Comparison of ENCODE assay signal across 8 cellular contexts in genomic region chr16:30351586-30352419, GRCh38. TPM values are rescaled to one million over a fixed set of nuclear protein-coding genes. Genes with fewer than 3 reads are reported as not detected.
DNase-seq lines count a peak whose midpoint lies in the region; ATAC-seq and TF ChIP-seq lines count a peak whose summit lies in the region.

No MANE protein-coding gene starts in this region.

- H3K36me3 ChIP-seq in sigmoid colon (peaks cover 0 to 40% (median 14%) of the 10 kb centered on the region in 4 donors), GM23338 (ENCODE audit: insufficient read depth) (peaks cover 7% of the 10 kb centered on the region; the same call in 1 of the 2 replicates)

- H3K27me3 ChIP-seq in sigmoid colon (no peaks in the 10 kb centered on the region), GM23338 (ENCODE audit: insufficient read depth) (no peaks in the 10 kb centered on the region)

- peaks cover 35% of the 10 kb centered on the region for H3K4me1 Mint-ChIP-seq in activated T-helper 2 cell treated with anti-CD3 and anti-CD28 coated beads, Interferon-gamma antibody, Interleukin-2, Interleukin-4, amounts not matched to agents 10 μg/mL and 5 μg/mL and 100 μg/mL, durations not matched to agents 14 hours and 24 hours and 36 hours (ENCODE audit: low read depth)
- H3K4me1 Mint-ChIP-seq in GM23338: peaks cover 12% of the 10 kb centered on the region

- peaks cover 0 to 53% (median 49%) of the 10 kb centered on the region in 4 donors for H3K4me1 ChIP-seq in sigmoid colon
- H3K4me1 ChIP-seq in GM23338 (ENCODE audit: insufficient read depth): peaks cover 3% of the 10 kb centered on the region; the same call in 1 of the 2 replicates

- H3K9me2 ChIP-seq in GM23338 (ENCODE audit: insufficient read depth): no peaks in the 10 kb centered on the region

- no peak overlapping the region for H2AFZ ChIP-seq in GM23338

- TF ChIP-seq POLR2A in sigmoid colon (IDR thresholded peaks at IDR 0.05): no peak

- H4K20me1 ChIP-seq in GM23338 (replicated peaks; ENCODE audit: insufficient read depth): no peaks in the 10 kb centered on the region

- TF ChIP-seq CTCF in sigmoid colon (IDR thresholded peaks at IDR 0.05) (no peak), GM23338 (conservative IDR thresholded peaks at IDR 0.05; ENCODE audit: low read depth in 2 of 2) (no peak)

- peaks cover 59% of the 10 kb centered on the region for H3K36me3 Mint-ChIP-seq in activated T-helper 2 cell treated with anti-CD3 and anti-CD28 coated beads, Interferon-gamma antibody, Interleukin-2, Interleukin-4, amounts not matched to agents 10 μg/mL and 5 μg/mL and 100 μg/mL, durations not matched to agents 14 hours and 24 hours and 36 hours (ENCODE audit: low read depth)
- H3K36me3 Mint-ChIP-seq in GM23338 (ENCODE audit: low read depth): peaks cover 53% of the 10 kb centered on the region

- H3K9me3 Mint-ChIP-seq in activated T-helper 2 cell treated with anti-CD3 and anti-CD28 coated beads, Interferon-gamma antibody, Interleukin-2, Interleukin-4, amounts not matched to agents 10 μg/mL and 5 μg/mL and 100 μg/mL, durations not matched to agents 14 hours and 24 hours and 36 hours: no peaks in the 10 kb centered on the region
- peaks cover 4% of the 10 kb centered on the region; the same call in 2 of the 3 replicates for H3K9me3 Mint-ChIP-seq in GM23338

- peak overlapping the region; percentile 23 for H3K4me3 Mint-ChIP-seq in activated T-helper 2 cell treated with anti-CD3 and anti-CD28 coated beads, Interferon-gamma antibody, Interleukin-2, Interleukin-4, amounts not matched to agents 10 μg/mL and 5 μg/mL and 100 μg/mL, durations not matched to agents 14 hours and 24 hours and 36 hours (ENCODE audit: low read depth)
- H3K4me3 Mint-ChIP-seq in GM23338: no peak overlapping the region; the same call in 2 of the 3 replicates

- DNase-seq in GM04503 (ENCODE audit: low read depth): peak; percentile 86
- no peak for DNase-seq in activated T-helper 2 cell treated with anti-CD3 and anti-CD28 coated beads, Interferon-gamma antibody, Interleukin-2, Interleukin-4, amounts not matched to agents 10 μg/mL and 5 μg/mL and 100 μg/mL, durations not matched to agents 14 hours and 24 hours and 36 hours (ENCODE audit: low spot score)
- peak; percentile 89 for DNase-seq in cardiac septum (ENCODE audit: low spot score)
- peak; percentile 94 for DNase-seq in sigmoid colon
- no peak for DNase-seq in effector CD4-positive, alpha-beta T cell
- DNase-seq in NCI-H524 (lab: John Stamatoyannopoulos, UW): no peak
- DNase-seq in GM23338 (ENCODE audit: low spot score): no peak

- H3K4me2 ChIP-seq in GM23338: no peak overlapping the region

- WGBS in sigmoid colon, 2 donors: 81 to 82% methylated on average over 11 of the region's 11 CpGs

- peak overlapping the region; percentile 35 for H3K27ac Mint-ChIP-seq in activated T-helper 2 cell treated with anti-CD3 and anti-CD28 coated beads, Interferon-gamma antibody, Interleukin-2, Interleukin-4, amounts not matched to agents 10 μg/mL and 5 μg/mL and 100 μg/mL, durations not matched to agents 14 hours and 24 hours and 36 hours
- no peak overlapping the region for H3K27ac Mint-ChIP-seq in GM23338

- H3K27me3 Mint-ChIP-seq in activated T-helper 2 cell treated with anti-CD3 and anti-CD28 coated beads, Interferon-gamma antibody, Interleukin-2, Interleukin-4, amounts not matched to agents 10 μg/mL and 5 μg/mL and 100 μg/mL, durations not matched to agents 14 hours and 24 hours and 36 hours (ENCODE audit: low read depth): no peaks in the 10 kb centered on the region
- peaks cover 18% of the 10 kb centered on the region for H3K27me3 Mint-ChIP-seq in GM23338 (ENCODE audit: insufficient read depth, low read depth, poor library complexity)

- H3K9me3 ChIP-seq in sigmoid colon: no peaks in the 10 kb centered on the region

- H3F3A ChIP-seq in GM23338 (replicated peaks; ENCODE audit: low read depth): 0 out of 2 replicates have a peak, but pooled peaks cover 12% of the 10 kb centered on the region

- H3K79me2 ChIP-seq in GM23338 (replicated peaks; ENCODE audit: insufficient read depth): peaks cover 16% of the 10 kb centered on the region

- ATAC-seq in GM23338 (no peak), GM21526 (IDR thresholded peaks at IDR 0.05; ENCODE audit: low FRiP score, unreplicated experiment) (no peak)

- intact Hi-C loops in activated T-helper 2 cell treated with anti-CD3 and anti-CD28 coated beads, Interferon-gamma antibody, Interleukin-2, Interleukin-4, amounts not matched to agents 10 μg/mL and 5 μg/mL and 100 μg/mL, durations not matched to agents 14 hours and 24 hours and 36 hours (cut with micrococcal nuclease): loop anchor here (5.0 to 10.0 kb wide), 3 partner anchors 53 to 545 kb away; partner anchors contain the start of genes ALDOA, MAZ and ZNF771
- intact Hi-C loops in cardiac septum (cut with DNase I) (loop anchor here (5.0 kb wide), 1 partner anchor 45 kb away; the partner anchor contains the start of gene ZNF48), sigmoid colon (cut with DNase I) (loop anchor here (1.0 to 2.0 kb wide), 2 partner anchors 17 to 55 kb away; partner anchors contain the start of gene ZNF771)

- H3K27ac ChIP-seq in sigmoid colon: peak overlapping the region; percentile 79 to 99 (median 94)
- no peak overlapping the region for H3K27ac ChIP-seq in GM23338 (ENCODE audit: low read depth)

- TF ChIP-seq EP300 in sigmoid colon (IDR thresholded peaks at IDR 0.05): no peak

- H3K4me3 ChIP-seq in sigmoid colon (no peak overlapping the region), GM23338 (no peak overlapping the region)

TF ChIP-seq in GM23338, 12 proteins besides CTCF, POLR2A, EP300 and RAD21 (continues in another document):
- TF ChIP-seq, protein P1, sequence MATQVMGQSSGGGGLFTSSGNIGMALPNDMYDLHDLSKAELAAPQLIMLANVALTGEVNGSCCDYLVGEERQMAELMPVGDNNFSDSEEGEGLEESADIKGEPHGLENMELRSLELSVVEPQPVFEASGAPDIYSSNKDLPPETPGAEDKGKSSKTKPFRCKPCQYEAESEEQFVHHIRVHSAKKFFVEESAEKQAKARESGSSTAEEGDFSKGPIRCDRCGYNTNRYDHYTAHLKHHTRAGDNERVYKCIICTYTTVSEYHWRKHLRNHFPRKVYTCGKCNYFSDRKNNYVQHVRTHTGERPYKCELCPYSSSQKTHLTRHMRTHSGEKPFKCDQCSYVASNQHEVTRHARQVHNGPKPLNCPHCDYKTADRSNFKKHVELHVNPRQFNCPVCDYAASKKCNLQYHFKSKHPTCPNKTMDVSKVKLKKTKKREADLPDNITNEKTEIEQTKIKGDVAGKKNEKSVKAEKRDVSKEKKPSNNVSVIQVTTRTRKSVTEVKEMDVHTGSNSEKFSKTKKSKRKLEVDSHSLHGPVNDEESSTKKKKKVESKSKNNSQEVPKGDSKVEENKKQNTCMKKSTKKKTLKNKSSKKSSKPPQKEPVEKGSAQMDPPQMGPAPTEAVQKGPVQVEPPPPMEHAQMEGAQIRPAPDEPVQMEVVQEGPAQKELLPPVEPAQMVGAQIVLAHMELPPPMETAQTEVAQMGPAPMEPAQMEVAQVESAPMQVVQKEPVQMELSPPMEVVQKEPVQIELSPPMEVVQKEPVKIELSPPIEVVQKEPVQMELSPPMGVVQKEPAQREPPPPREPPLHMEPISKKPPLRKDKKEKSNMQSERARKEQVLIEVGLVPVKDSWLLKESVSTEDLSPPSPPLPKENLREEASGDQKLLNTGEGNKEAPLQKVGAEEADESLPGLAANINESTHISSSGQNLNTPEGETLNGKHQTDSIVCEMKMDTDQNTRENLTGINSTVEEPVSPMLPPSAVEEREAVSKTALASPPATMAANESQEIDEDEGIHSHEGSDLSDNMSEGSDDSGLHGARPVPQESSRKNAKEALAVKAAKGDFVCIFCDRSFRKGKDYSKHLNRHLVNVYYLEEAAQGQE (IDR thresholded peaks at IDR 0.05; ENCODE audit: unreplicated experiment): no peak

RNA-seq across cellular contexts. Expression of gene CD2BP2, which starts 3.3 kb away (rescaled TPM):
- 80.1 and 84.5 TPM in 2 replicates for total RNA-seq in activated T-helper 2 cell treated with anti-CD3 and anti-CD28 coated beads, Interferon-gamma antibody, Interleukin-2, Interleukin-4, amounts not matched to agents 10 μg/mL and 5 μg/mL and 100 μg/mL, durations not matched to agents 14 hours and 24 hours and 36 hours
- total RNA-seq in cardiac septum: 41.7 TPM
- 10 to 100 TPM; 29.9 to 57.3 (median 43.0) TPM for total RNA-seq in sigmoid colon
- 10 to 100 TPM; 45.0 to 51.8 (median 48.0) TPM for polyA plus RNA-seq in sigmoid colon
- 33.9 and 38.7 TPM in 2 replicates for total RNA-seq in GM23338 (2014; rRNA removed; shearing (Covaris generic))
- 21.0 and 23.1 TPM in 2 replicates for polyA plus RNA-seq in GM23338 (2016; fragmentation: Nextera tagmentation; extraction: Ambion mirVana)

RNA-seq across cellular contexts. Expression of gene TBC1D10B, which starts 18.5 kb away (rescaled TPM):
- total RNA-seq in activated T-helper 2 cell treated with anti-CD3 and anti-CD28 coated beads, Interferon-gamma antibody, Interleukin-2, Interleukin-4, amounts not matched to agents 10 μg/mL and 5 μg/mL and 100 μg/mL, durations not matched to agents 14 hours and 24 hours and 36 hours: 63.4 and 64.4 TPM in 2 replicates
- 23.7 TPM for total RNA-seq in cardiac septum
- total RNA-seq in sigmoid colon: 10 to 100 TPM; 14.5 to 25.2 (median 19.2) TPM
- polyA plus RNA-seq in sigmoid colon: 10 to 100 TPM; 24.6 to 38.3 (median 25.0) TPM
- total RNA-seq in GM23338 (2014; rRNA removed; shearing (Covaris generic)): 19.6 and 30.8 TPM in 2 replicates
- 13.3 TPM in 2 replicates for polyA plus RNA-seq in GM23338 (2016; fragmentation: Nextera tagmentation; extraction: Ambion mirVana)

RNA-seq across cellular contexts. Expression of gene MYL11, which starts 22.8 kb away (rescaled TPM):
- total RNA-seq in activated T-helper 2 cell treated with anti-CD3 and anti-CD28 coated beads, Interferon-gamma antibody, Interleukin-2, Interleukin-4, amounts not matched to agents 10 μg/mL and 5 μg/mL and 100 μg/mL, durations not matched to agents 14 hours and 24 hours and 36 hours: 3.4 and 4.3 TPM in 2 replicates
- total RNA-seq in cardiac septum (0.59 TPM), sigmoid colon (not detected)
- polyA plus RNA-seq in sigmoid colon (not detected), GM23338 (2016; fragmentation: Nextera tagmentation; extraction: Ambion mirVana) (3.5 and 7.3 TPM in 2 replicates)
- not detected in 2 replicates for total RNA-seq in GM23338 (2014; rRNA removed; shearing (Covaris generic))

RNA-seq across cellular contexts. Expression of gene SEPTIN1, which starts 30.6 kb away (rescaled TPM):
- total RNA-seq in activated T-helper 2 cell treated with anti-CD3 and anti-CD28 coated beads, Interferon-gamma antibody, Interleukin-2, Interleukin-4, amounts not matched to agents 10 μg/mL and 5 μg/mL and 100 μg/mL, durations not matched to agents 14 hours and 24 hours and 36 hours: 169 and 173 TPM in 2 replicates
- total RNA-seq in cardiac septum: 2.2 TPM
- total RNA-seq in sigmoid colon: 1 to 10 TPM in 3 of 4 donors, under 1 TPM in 1; 0.82 to 5.8 (median 1.9) TPM
- 10 to 100 TPM in 1 of 3 donors, 1 to 10 TPM in 2; 1.2 to 46.6 (median 2.4) TPM for polyA plus RNA-seq in sigmoid colon
- 0.21 and 0.35 TPM in 2 replicates for total RNA-seq in GM23338 (2014; rRNA removed; shearing (Covaris generic))
- 3.3 and 3.9 TPM in 2 replicates for polyA plus RNA-seq in GM23338 (2016; fragmentation: Nextera tagmentation; extraction: Ambion mirVana)

RNA-seq across cellular contexts. Expression of gene ZNF48, which starts 43.4 kb away (rescaled TPM):
- 13.4 TPM in 2 replicates for total RNA-seq in activated T-helper 2 cell treated with anti-CD3 and anti-CD28 coated beads, Interferon-gamma antibody, Interleukin-2, Interleukin-4, amounts not matched to agents 10 μg/mL and 5 μg/mL and 100 μg/mL, durations not matched to agents 14 hours and 24 hours and 36 hours
- total RNA-seq in cardiac septum: 6.1 TPM
- total RNA-seq in sigmoid colon: 10 to 100 TPM in 3 of 4 donors, 1 to 10 TPM in 1; 8.1 to 12.8 (median 11.4) TPM
- 1 to 10 TPM; 2.4 to 5.9 (median 2.8) TPM for polyA plus RNA-seq in sigmoid colon
- total RNA-seq in GM23338 (2014; rRNA removed; shearing (Covaris generic)): 37.9 and 44.3 TPM in 2 replicates
- 4.8 and 6.2 TPM in 2 replicates for polyA plus RNA-seq in GM23338 (2016; fragmentation: Nextera tagmentation; extraction: Ambion mirVana)

Comparison
In these comparisons a context has a peak if more than half of its experiments do, and no peak if none do; other contexts are left out.
1. DNase-seq: peak in GM04503 (single experiment), cardiac septum (single experiment) and sigmoid colon (single experiment); none in activated T-helper 2 cell treated with anti-CD3 and anti-CD28 coated beads, Interferon-gamma antibody, Interleukin-2, Interleukin-4, amounts not matched to agents 10 μg/mL and 5 μg/mL and 100 μg/mL, durations not matched to agents 14 hours and 24 hours and 36 hours (single experiment), effector CD4-positive, alpha-beta T cell (single experiment), NCI-H524 (0 of 2) and GM23338 (single experiment).